16 cellular contexts compared by ENCODE assay signal in genomic region chrX:8981742-8982141, GRCh38. TPM values are rescaled to one million over a fixed set of nuclear protein-coding genes. Genes with fewer than 3 reads are reported as not detected.
DNase-seq lines count a peak whose midpoint lies in the region; ATAC-seq and TF ChIP-seq lines count a peak whose summit lies in the region.
"Had no signal": no experiment of that assay in that cellular context is flagged by ENCODE, and none has a peak within 500 bp of the region (broad histone marks: within the 10 kb centered on the region; RNA-seq: fewer than 3 reads in every experiment).

No MANE protein-coding gene starts in this region.

- no peaks in the 10 kb centered on the region for H3F3A ChIP-seq in neural progenitor cell (ENCODE audit: low read depth)

- peak; percentile 8 for DNase-seq in activated gamma-delta T cell treated with Interleukin-2 at 50 U/mL for 16 hours
- no peak for DNase-seq in activated gamma-delta T cell (lab: John Stamatoyannopoulos, UW)
- DNase-seq in neural progenitor cell (ENCODE audit: low spot score), result peak; percentile 15
- no peak for DNase-seq in NCI-H2171 treated with DMSO at 0.1 percent for 48 hours (lab: John Stamatoyannopoulos, UW)
- no peak for DNase-seq in Right ventricle myocardium inferior (ENCODE audit: missing footprints)
- DNase-seq: aorta; dorsolateral prefrontal cortex; MV-4-11; NCI-H446 treated with DMSO at 0.1 percent for 48 hours; stimulated activated CD8-positive, alpha-beta memory T cell treated with anti-CD3 and anti-CD28 coated beads, Interleukin-4, amount 100 ng/mL, for 48 hours; T1000 had no signal

- intact Hi-C loops in Right ventricle myocardium inferior (cut with DNase I), result no loop called here

- H3K36me3 ChIP-seq in neural progenitor cell, result no peaks in the 10 kb centered on the region
- H3K36me3 ChIP-seq: tibial nerve had no signal

- H3K27me3 ChIP-seq in neural progenitor cell, result no peaks in the 10 kb centered on the region
- H3K27me3 ChIP-seq: tibial nerve had no signal

- no peaks in the 10 kb centered on the region for H4K20me1 ChIP-seq in neural progenitor cell (ENCODE audit: low read depth)

- H3K27me3 Mint-ChIP-seq in T-helper 1 cell treated with Interleukin-12 subunit alpha and Interleukin-12 subunit beta and Interleukin-4 antibody, amounts not matched to agents 30 μg/mL and 1 μg/mL, for 36 hours (ENCODE audit: low read depth), result peaks cover 17% of the 10 kb centered on the region
- H3K27me3 Mint-ChIP-seq in neural progenitor cell (ENCODE audit: insufficient read depth, low read depth), result no peaks in the 10 kb centered on the region

- no peak overlapping the region for H3K27ac Mint-ChIP-seq in T-helper 1 cell treated with Interleukin-12 subunit alpha and Interleukin-12 subunit beta and Interleukin-4 antibody, amounts not matched to agents 30 μg/mL and 1 μg/mL, for 36 hours
- H3K27ac Mint-ChIP-seq in neural progenitor cell, result no peak overlapping the region

- H3K4me1 ChIP-seq in neural progenitor cell, result no peaks in the 10 kb centered on the region
- H3K4me1 ChIP-seq: tibial nerve had no signal

- H3K36me3 Mint-ChIP-seq in T-helper 1 cell treated with Interleukin-12 subunit alpha and Interleukin-12 subunit beta and Interleukin-4 antibody, amounts not matched to agents 30 μg/mL and 1 μg/mL, for 36 hours (ENCODE audit: low read depth), result no peaks in the 10 kb centered on the region
- no peaks in the 10 kb centered on the region for H3K36me3 Mint-ChIP-seq in neural progenitor cell

- ATAC-seq in GM18870 (IDR thresholded peaks at IDR 0.05; ENCODE audit: unreplicated experiment) (peak; percentile 48), GM21737 (IDR thresholded peaks at IDR 0.05; ENCODE audit: unreplicated experiment) (no peak), Right ventricle myocardium inferior (no peak)

- TF ChIP-seq CTCF in neural progenitor cell (IDR thresholded peaks at IDR 0.05), result no peak

- no peaks in the 10 kb centered on the region for H3K9me3 ChIP-seq in neural progenitor cell (ENCODE audit: low read depth)
- H3K9me3 ChIP-seq: tibial nerve had no signal

- H3K4me3 ChIP-seq in neural progenitor cell, result no peak overlapping the region
- H3K4me3 ChIP-seq: dorsolateral prefrontal cortex, tibial nerve had no signal

- H2AFZ ChIP-seq in neural progenitor cell (replicated peaks), result no peak overlapping the region

- H3K9ac ChIP-seq in neural progenitor cell, result no peak overlapping the region

- H3K4me3 Mint-ChIP-seq in T-helper 1 cell treated with Interleukin-12 subunit alpha and Interleukin-12 subunit beta and Interleukin-4 antibody, amounts not matched to agents 30 μg/mL and 1 μg/mL, for 36 hours, result peak overlapping the region; percentile 9
- no peak overlapping the region for H3K4me3 Mint-ChIP-seq in neural progenitor cell

- H3K9me3 Mint-ChIP-seq in T-helper 1 cell treated with Interleukin-12 subunit alpha and Interleukin-12 subunit beta and Interleukin-4 antibody, amounts not matched to agents 30 μg/mL and 1 μg/mL, for 36 hours, result no peaks in the 10 kb centered on the region
- no peaks in the 10 kb centered on the region for H3K9me3 Mint-ChIP-seq in neural progenitor cell

- no peaks in the 10 kb centered on the region for H3K79me2 ChIP-seq in neural progenitor cell (ENCODE audit: low read depth)

- no peak overlapping the region for H3K27ac ChIP-seq in neural progenitor cell
- H3K27ac ChIP-seq: dorsolateral prefrontal cortex, tibial nerve had no signal

- peaks cover 15% of the 10 kb centered on the region for H3K4me1 Mint-ChIP-seq in T-helper 1 cell treated with Interleukin-12 subunit alpha and Interleukin-12 subunit beta and Interleukin-4 antibody, amounts not matched to agents 30 μg/mL and 1 μg/mL, for 36 hours (ENCODE audit: low read depth)
- peaks cover 4% of the 10 kb centered on the region for H3K4me1 Mint-ChIP-seq in neural progenitor cell

- no peak overlapping the region for H3K4me2 ChIP-seq in neural progenitor cell

RNA-seq across cellular contexts. Expression of gene FAM9B, which starts 52.2 kb away (rescaled TPM):
- total RNA-seq in neural progenitor cell (ENCODE audit: low replicate concordance) (not detected in 2 replicates), Right ventricle myocardium inferior (not detected)
- total RNA-seq: aorta, pulmonary artery endothelial cell, tibial nerve had no signal

Comparison
In these comparisons a context has a peak if more than half of its experiments do, and no peak if none do; other contexts are left out.
1. DNase-seq: peak in activated gamma-delta T cell treated with Interleukin-2 at 50 U/mL for 16 hours (single experiment) and neural progenitor cell (single experiment); none in activated gamma-delta T cell (single experiment), NCI-H2171 treated with DMSO at 0.1 percent for 48 hours (single experiment) and Right ventricle myocardium inferior (single experiment).